In the genomic region with DNA sequence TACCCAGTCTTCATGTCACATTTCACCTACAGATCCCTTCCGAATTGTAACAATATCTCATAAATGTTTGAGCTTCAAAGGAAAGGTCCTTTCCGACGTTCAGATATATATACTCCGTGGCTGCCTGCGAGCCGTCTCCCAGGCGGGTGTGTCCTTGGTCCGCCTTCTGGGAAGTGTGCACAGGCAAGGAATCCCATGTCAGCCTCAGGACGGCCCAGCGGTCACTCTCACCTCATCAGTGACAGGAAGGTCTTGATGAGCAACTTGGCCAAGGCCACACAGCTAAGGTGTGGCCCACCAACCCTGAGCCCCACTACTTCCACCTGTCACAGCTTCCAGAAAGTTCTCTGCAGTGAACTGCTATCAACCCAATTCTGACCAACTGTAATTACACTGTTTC, we compare ENCODE assay signal across 20 cellular contexts. TPM values are rescaled to one million over a fixed set of nuclear protein-coding genes. Genes with fewer than 3 reads are reported as not detected.
DNase-seq lines count a peak whose midpoint lies in the region; FAIRE-seq and TF ChIP-seq lines count a peak whose summit lies in the region.
"Had no signal": no experiment of that assay in that cellular context is flagged by ENCODE, and none has a peak within 500 bp of the region (broad histone marks: within the 10 kb centered on the region; RNA-seq: fewer than 3 reads in every experiment).

No MANE protein-coding gene starts in this region.

- H3K36me3 Mint-ChIP-seq in activated T-cell treated with anti-CD3 and anti-CD28 coated beads, Interleukin-2, amount 50 U/mL, for 24 hours (ENCODE audit: low read depth): peaks cover 51% of the 10 kb centered on the region
- H3K36me3 Mint-ChIP-seq in CD4-positive, alpha-beta memory T cell: peaks cover 25 to 27% of the 10 kb centered on the region in 2 donors
- H3K36me3 Mint-ChIP-seq in activated CD4-positive, alpha-beta memory T cell treated with anti-CD3 and anti-CD28 coated beads for 36 hours: peaks cover 20% of the 10 kb centered on the region

- TF ChIP-seq CTCF in kidney (IDR thresholded peaks at IDR 0.05; ENCODE audit: borderline replicate concordance, extremely low read depth, insufficient read depth): no peak

- H3K4me1 ChIP-seq in CD4-positive, alpha-beta memory T cell (ENCODE audit: insufficient read depth, low read length): peaks cover 43% of the 10 kb centered on the region
- H3K4me1 ChIP-seq in kidney (ENCODE audit: control insufficient read depth in 1 of 2, insufficient read depth in 1 of 2, low read depth in 1 of 2, low read length in 2 of 2): peaks cover 8 to 11% of the 10 kb centered on the region in 2 donors

- no peak overlapping the region for H3K9ac ChIP-seq in kidney (ENCODE audit: low read length in 2 of 2)
- H3K9ac ChIP-seq: BLaER1 had no signal

- peaks cover 67% of the 10 kb centered on the region for H3K4me1 Mint-ChIP-seq in activated T-cell treated with anti-CD3 and anti-CD28 coated beads, Interleukin-2, amount 50 U/mL, for 24 hours (ENCODE audit: low read depth)
- H3K4me1 Mint-ChIP-seq in CD4-positive, alpha-beta memory T cell: peaks cover 25 to 62% (median 46%) of the 10 kb centered on the region in 4 donors
- peaks cover 46% of the 10 kb centered on the region for H3K4me1 Mint-ChIP-seq in activated CD4-positive, alpha-beta memory T cell treated with anti-CD3 and anti-CD28 coated beads for 36 hours (ENCODE audit: low read depth)

- POLR2A ChIA-PET in CD4-positive, alpha-beta memory T cell (lab: Charles Lee; ENCODE audit: partially characterized antibody): interaction anchor here (3.8 to 10.8 kb wide), 2 partner anchors 15 to 31 kb away, joined by 54 to 120 read pairs; partner anchors contain the start of gene SOX8
- POLR2A ChIA-PET in activated CD4-positive, alpha-beta memory T cell treated with anti-CD3 and anti-CD28 coated beads for 36 hours (lab: Charles Lee): no interaction called here

- no peaks in the 10 kb centered on the region for H3K9me3 Mint-ChIP-seq in activated T-cell treated with anti-CD3 and anti-CD28 coated beads, Interleukin-2, amount 50 U/mL, for 24 hours
- H3K9me3 Mint-ChIP-seq in CD4-positive, alpha-beta memory T cell: peaks cover 0 to 3% (median 0%) of the 10 kb centered on the region in 8 donors
- H3K9me3 Mint-ChIP-seq in activated CD4-positive, alpha-beta memory T cell treated with anti-CD3 and anti-CD28 coated beads for 36 hours: peaks cover 5% of the 10 kb centered on the region
- H3K9me3 Mint-ChIP-seq: CD8-positive, alpha-beta T cell had no signal

- no peak for DNase-seq in activated T-cell treated with anti-CD3 and anti-CD28 coated beads, Interleukin-2, amount 50 U/mL, for 24 hours
- no peak for DNase-seq in activated T-cell treated with anti-CD3 and anti-CD28 coated beads, Interleukin-2, amount 50 U/mL, for 1 hour
- DNase-seq in CD4-positive, alpha-beta memory T cell: no peak
- DNase-seq in activated CD4-positive, alpha-beta memory T cell treated with anti-CD3 and anti-CD28 coated beads for 36 hours: no peak
- peak; percentile 58 for DNase-seq in kidney
- DNase-seq in NCI-H2196 (lab: John Stamatoyannopoulos, UW; ENCODE audit: unreplicated experiment): no peak
- no peak for DNase-seq in NCI-H1694 (lab: John Stamatoyannopoulos, UW)
- no peak for DNase-seq in mesenteric fat pad (ENCODE audit: low spot score)
- DNase-seq: 8988T; Calu3; CD8-positive, alpha-beta T cell; DMS53; DND-41; EL had no signal

- peaks cover under 1% of the 10 kb centered on the region for H3K27me3 Mint-ChIP-seq in activated T-cell treated with anti-CD3 and anti-CD28 coated beads, Interleukin-2, amount 50 U/mL, for 24 hours
- H3K27me3 Mint-ChIP-seq in CD4-positive, alpha-beta memory T cell: no peaks in the 10 kb centered on the region
- H3K27me3 Mint-ChIP-seq in activated CD4-positive, alpha-beta memory T cell treated with anti-CD3 and anti-CD28 coated beads for 36 hours: no peaks in the 10 kb centered on the region

- H3K36me3 ChIP-seq in CD4-positive, alpha-beta memory T cell (ENCODE audit: insufficient read depth, low read length): no peaks in the 10 kb centered on the region
- H3K36me3 ChIP-seq in kidney (ENCODE audit: control insufficient read depth in 1 of 2, insufficient read depth in 2 of 2, low read length in 2 of 2): no peaks in the 10 kb centered on the region
- H3K36me3 ChIP-seq: HAP-1 had no signal

- H3K4me3 ChIP-seq in CD4-positive, alpha-beta memory T cell (ENCODE audit: low read length in 2 of 2): no peak overlapping the region
- H3K4me3 ChIP-seq in kidney (ENCODE audit: low read length in 2 of 2): no peak overlapping the region
- H3K4me3 ChIP-seq: BLaER1, GM12878, HAP-1 had no signal

- H3K9me3 ChIP-seq in CD4-positive, alpha-beta memory T cell (ENCODE audit: control insufficient read depth in 1 of 2, low read length in 2 of 2): no peaks in the 10 kb centered on the region
- no peaks in the 10 kb centered on the region for H3K9me3 ChIP-seq in kidney (ENCODE audit: control insufficient read depth in 1 of 2, low read length in 2 of 2)

- H3K27ac ChIP-seq in CD4-positive, alpha-beta memory T cell (ENCODE audit: low read depth, low read length): no peak overlapping the region
- no peak overlapping the region for H3K27ac ChIP-seq in kidney (ENCODE audit: low read depth in 2 of 2, low read length in 2 of 2)
- H3K27ac ChIP-seq: BLaER1 had no signal

- intact Hi-C loops in CD4-positive, alpha-beta memory T cell (cut with micrococcal nuclease): no loop called here
- intact Hi-C loops in activated CD4-positive, alpha-beta memory T cell treated with anti-CD3 and anti-CD28 coated beads for 36 hours (cut with micrococcal nuclease): no loop called here
- intact Hi-C loops in kidney (cut with DNase I): no loop called here

- FAIRE-seq in kidney (lab: Jason Lieb, UNC): no peak
- FAIRE-seq: GM12878, HepG2 had no signal

- no peaks in the 10 kb centered on the region for H3K27me3 ChIP-seq in CD4-positive, alpha-beta memory T cell (ENCODE audit: insufficient read depth, low read length)

- CTCF ChIA-PET in CD4-positive, alpha-beta memory T cell (lab: Charles Lee; ENCODE audit: partially characterized antibody): no interaction called here
- CTCF ChIA-PET in activated CD4-positive, alpha-beta memory T cell treated with anti-CD3 and anti-CD28 coated beads for 36 hours (lab: Charles Lee): no interaction called here

- H3K4me3 Mint-ChIP-seq in activated T-cell treated with anti-CD3 and anti-CD28 coated beads, Interleukin-2, amount 50 U/mL, for 24 hours: no peak overlapping the region
- H3K4me3 Mint-ChIP-seq in CD4-positive, alpha-beta memory T cell: peak overlapping the region in 2 of 8 donors; percentile 20 to 25
- no peak overlapping the region for H3K4me3 Mint-ChIP-seq in activated CD4-positive, alpha-beta memory T cell treated with anti-CD3 and anti-CD28 coated beads for 36 hours
- H3K4me3 Mint-ChIP-seq: CD14-positive monocyte; CD8-positive, alpha-beta T cell had no signal

- peak overlapping the region; percentile 44 for H3K27ac Mint-ChIP-seq in activated T-cell treated with anti-CD3 and anti-CD28 coated beads, Interleukin-2, amount 50 U/mL, for 24 hours
- H3K27ac Mint-ChIP-seq in CD4-positive, alpha-beta memory T cell: peak overlapping the region in 5 of 7 donors; percentile 57 to 85 (median 64)
- peak overlapping the region; percentile 58 for H3K27ac Mint-ChIP-seq in activated CD4-positive, alpha-beta memory T cell treated with anti-CD3 and anti-CD28 coated beads for 36 hours
- H3K27ac Mint-ChIP-seq: CD8-positive, alpha-beta T cell had no signal

RNA-seq across cellular contexts. Expression of gene LMF1, which starts 4.3 kb away (rescaled TPM):
- total RNA-seq in CD4-positive, alpha-beta memory T cell: 10 to 100 TPM; 50.0 to 59.7 TPM
- 10 to 100 TPM in 1 of 2 donors, 1 to 10 TPM in 1; 8.5 to 15.2 TPM for polyA plus RNA-seq in CD4-positive, alpha-beta memory T cell
- 10 to 100 TPM; 14.4 to 15.4 TPM for total RNA-seq in activated CD4-positive, alpha-beta memory T cell treated with anti-CD3 and anti-CD28 coated beads for 36 hours
- 28.6 TPM for total RNA-seq in kidney
- 15.4 TPM for polyA plus RNA-seq in kidney (ENCODE audit: insufficient read depth, low read depth, low replicate concordance)
- 16.0 TPM for total RNA-seq in mesenteric fat pad

RNA-seq across cellular contexts. Expression of gene SOX8, which starts 15.1 kb away (rescaled TPM):
- total RNA-seq in CD4-positive, alpha-beta memory T cell: 1 to 10 TPM; 3.1 to 3.4 TPM
- polyA plus RNA-seq in CD4-positive, alpha-beta memory T cell: 1 to 10 TPM in 1 of 2 donors, under 1 TPM in 1; 0.47 to 1.6 TPM
- 1 to 10 TPM; 2.0 to 2.6 TPM for total RNA-seq in activated CD4-positive, alpha-beta memory T cell treated with anti-CD3 and anti-CD28 coated beads for 36 hours
- 1.0 TPM for total RNA-seq in kidney
- 0.17 TPM for polyA plus RNA-seq in kidney (ENCODE audit: insufficient read depth, low read depth, low replicate concordance)
- 1.3 TPM for total RNA-seq in mesenteric fat pad
- total RNA-seq: GM12878 had no signal
- polyA plus RNA-seq: AG04450, CD14-positive monocyte, GM12878 had no signal
